Comparison of ENCODE assay signal across 28 cellular contexts in genomic region chr10:94093286-94093905, GRCh38.
A peak's percentile ranks its signal among the peaks of the same experiment; 100 is the strongest.
DNase-seq lines count a peak whose midpoint lies in the region; ATAC-seq and TF ChIP-seq lines count a peak whose summit lies in the region.
"Had no signal": no experiment of that assay in that cellular context is flagged by ENCODE, and none has a peak within 500 bp of the region (broad histone marks: within the 10 kb centered on the region; RNA-seq: fewer than 3 reads in every experiment).

No MANE protein-coding gene starts in this region.

- DNase-seq in EH (ENCODE audit: low read depth) (peak; percentile 28), WERI-Rb-1 (peak; percentile 23), fibroblast of lung (ENCODE audit: low read depth in 2 of 2) (peak; percentile 18 to 29), NCI-H774 (lab: John Stamatoyannopoulos, UW) (no peak), NCI-H2196 (lab: John Stamatoyannopoulos, UW; ENCODE audit: unreplicated experiment) (no peak)
- DNase-seq: activated B cell treated with CpG ODN at 0.5 μM for 24 hours; activated CD4-positive, alpha-beta T cell treated with anti-CD3 and anti-CD28 coated beads, Interleukin-2, amount 50 U/mL, for 1 hour; activated T-cell treated with anti-CD3 and anti-CD28 coated beads, Interleukin-2, amount 50 U/mL, for 48 hours; amniotic stem cell; C1 segment of cervical spinal cord; COR-L47; DMS79; endodermal cell; esophagus squamous epithelium; Karpas-422; mucosa of descending colon; NCI-H1694; NCI-H524 treated with DMSO at 0.1 percent for 48 hours; ovary; Peyer's patch; SIG-M5; stimulated activated CD4-positive, alpha-beta T cell treated with anti-CD3 and anti-CD28 coated beads, Interleukin-4, amount 100 ng/mL, for 1 hour had no signal

- H3K4me3 ChIP-seq in WERI-Rb-1 (ENCODE audit: low read depth, low read length) (no peak overlapping the region), fibroblast of lung (replicated peaks in 1 of 4; ENCODE audit: control extremely low read depth in 1 of 4, insufficient read depth in 1 of 4, low read depth in 3 of 4, low read length in 4 of 4) (no peak overlapping the region), rectal smooth muscle tissue (ENCODE audit: low read length) (no peak overlapping the region)
- H3K4me3 ChIP-seq: cardiac muscle cell, esophagus squamous epithelium, mucosa of descending colon, ovary, Peyer's patch, right atrium auricular region had no signal

- no peak overlapping the region for H2AFZ ChIP-seq in fibroblast of lung (ENCODE audit: low read length)

- 0 out of 2 replicates have a peak, but pooled peaks have one; percentile 10 for TF ChIP-seq CTCF in WERI-Rb-1 (IDR thresholded peaks at IDR 0.05; ENCODE audit: low read depth, low read length)
- no peak for TF ChIP-seq CTCF in fibroblast of lung (conservative IDR thresholded peaks at IDR 0.05 in 1 of 2, IDR thresholded peaks at IDR 0.05 in 1 of 2; ENCODE audit: low read depth in 1 of 2, low read length in 2 of 2)

- H4K20me1 ChIP-seq in fibroblast of lung (ENCODE audit: control insufficient read depth, extremely low read depth, insufficient read depth, low read length): no peaks in the 10 kb centered on the region

- H3K9me3 ChIP-seq in WERI-Rb-1 (ENCODE audit: severe bottlenecking): no peaks in the 10 kb centered on the region
- H3K9me3 ChIP-seq in fibroblast of lung (ENCODE audit: control insufficient read depth, insufficient read depth, low read depth, low read length): no peaks in the 10 kb centered on the region
- H3K9me3 ChIP-seq: esophagus squamous epithelium, mucosa of descending colon, ovary, Peyer's patch, right atrium auricular region had no signal

- H3K4me1 ChIP-seq in fibroblast of lung (ENCODE audit: control insufficient read depth, extremely low read depth, insufficient read depth, low read length) (peaks cover 6% of the 10 kb centered on the region), rectal smooth muscle tissue (ENCODE audit: control insufficient read depth, insufficient read depth, low read length) (peaks cover under 1% of the 10 kb centered on the region)
- H3K4me1 ChIP-seq: Peyer's patch had no signal

- H3K36me3 ChIP-seq in WERI-Rb-1 (no peaks in the 10 kb centered on the region), fibroblast of lung (ENCODE audit: control insufficient read depth, insufficient read depth, low read length) (no peaks in the 10 kb centered on the region), rectal smooth muscle tissue (ENCODE audit: control insufficient read depth, insufficient read depth, low read length) (no peaks in the 10 kb centered on the region)
- H3K36me3 ChIP-seq: cardiac muscle cell, esophagus squamous epithelium, ovary, Peyer's patch, right atrium auricular region had no signal

- no peak for ATAC-seq in GM19463 (IDR thresholded peaks at IDR 0.05; ENCODE audit: unreplicated experiment)
- ATAC-seq in GM21737 (IDR thresholded peaks at IDR 0.05; ENCODE audit: unreplicated experiment): no peak
- ATAC-seq: mucosa of descending colon had no signal

- H3K9ac ChIP-seq in fibroblast of lung (ENCODE audit: insufficient read depth, low read length) (no peak overlapping the region), rectal smooth muscle tissue (ENCODE audit: low read length) (no peak overlapping the region)

- no peak overlapping the region for H3K4me2 ChIP-seq in fibroblast of lung (ENCODE audit: extremely low read depth, insufficient read depth, low read length)

- H3K27ac ChIP-seq in WERI-Rb-1 (no peak overlapping the region), fibroblast of lung (ENCODE audit: insufficient read depth, low read length) (no peak overlapping the region), rectal smooth muscle tissue (ENCODE audit: low read depth, low read length) (peak overlapping the region; percentile 14)
- H3K27ac ChIP-seq: cardiac muscle cell, HL-60, ovary, Peyer's patch had no signal

- H3K79me2 ChIP-seq in fibroblast of lung (ENCODE audit: control insufficient read depth, insufficient read depth, low read length): no peaks in the 10 kb centered on the region

- no peaks in the 10 kb centered on the region for H3K27me3 ChIP-seq in WERI-Rb-1 (ENCODE audit: insufficient read depth, low read depth, severe bottlenecking)
- H3K27me3 ChIP-seq in fibroblast of lung (ENCODE audit: control insufficient read depth, insufficient read depth, low read length): no peaks in the 10 kb centered on the region
- no peaks in the 10 kb centered on the region for H3K27me3 ChIP-seq in rectal smooth muscle tissue (ENCODE audit: control insufficient read depth, insufficient read depth, low read length)
- H3K27me3 ChIP-seq: cardiac muscle cell, esophagus squamous epithelium, ovary, Peyer's patch, right atrium auricular region had no signal

Comparison
In these comparisons a context has a peak if more than half of its experiments do, and no peak if none do; other contexts are left out.
1. DNase-seq: peak in EH (single experiment), WERI-Rb-1 (single experiment) and fibroblast of lung (2 of 2); none in NCI-H774 (single experiment) and NCI-H2196 (single experiment).